ENCODE assay signal across 9 cellular contexts in genomic region chr3:25856902-25857518, GRCh38.
DNase-seq lines count a peak whose midpoint lies in the region; ATAC-seq, FAIRE-seq and TF ChIP-seq lines count a peak whose summit lies in the region.
"Had no signal": no experiment of that assay in that cellular context is flagged by ENCODE, and none has a peak within 500 bp of the region (broad histone marks: within the 10 kb centered on the region; RNA-seq: fewer than 3 reads in every experiment).

No MANE protein-coding gene starts in this region.

- H3K27me3 ChIP-seq in PC-9 (ENCODE audit: insufficient read depth, low read depth) (no peaks in the 10 kb centered on the region), H1 (replicated peaks in 1 of 4; ENCODE audit: control insufficient read depth in 3 of 4, extremely low read depth in 1 of 4, insufficient read depth in 3 of 4, low read length in 3 of 4) (no peaks in the 10 kb centered on the region)

- no peaks in the 10 kb centered on the region for H3K9me2 ChIP-seq in PC-9 (ENCODE audit: insufficient read depth)

- no peak overlapping the region for H3K4me3 Mint-ChIP-seq in nephron

- no peak overlapping the region for H2AFZ ChIP-seq in PC-9
- H2AFZ ChIP-seq in H1 (ENCODE audit: low read length), result peak overlapping the region; percentile 86; the same call in 1 of the 2 replicates

- H3K36me3 Mint-ChIP-seq in nephron (ENCODE audit: low read depth), result no peaks in the 10 kb centered on the region

- DNase-seq in SIG-M5 treated with dmso at 0.1 percent for 504 hours (lab: John Stamatoyannopoulos, UW; ENCODE audit: unreplicated experiment) (peak; percentile 68), SIG-M5 (lab: John Stamatoyannopoulos, UW) (no peak), GM20000 (ENCODE audit: low spot score) (peak; percentile 73), PC-9 (no peak), H1 (ENCODE audit: low read depth in 1 of 2, low spot score in 2 of 2) (no peak), mesenteric fat pad (ENCODE audit: low spot score) (no peak)

- no peak overlapping the region for H2BK12ac ChIP-seq in H1 (ENCODE audit: low read depth, low read length)

- peak; percentile 61 for TF ChIP-seq CTCF in GM20000 (IDR thresholded peaks at IDR 0.05; ENCODE audit: extremely low read depth, missing control alignments)
- peak; percentile 70 for TF ChIP-seq CTCF in PC-9 (conservative IDR thresholded peaks at IDR 0.05)
- TF ChIP-seq CTCF in H1 (IDR thresholded peaks at IDR 0.05; ENCODE audit: control extremely low read depth in 1 of 3, insufficient read depth in 1 of 3, low read depth in 1 of 3, low read length in 3 of 3), result peak in 2 of 3 experiments; percentile 47 to 71; a peak in 2 of 4 replicates
- TF ChIP-seq CTCF in nephron (IDR thresholded peaks at IDR 0.05; ENCODE audit: unreplicated experiment in 3 of 3), result peak; percentile 13 to 53 (median 38)

- H2BK15ac ChIP-seq in H1 (ENCODE audit: low read length), result no peak overlapping the region

- no peak overlapping the region for H2AK5ac ChIP-seq in H1 (ENCODE audit: low read depth, low read length)

- H3K36me3 ChIP-seq in PC-9 (ENCODE audit: low read depth), result no peaks in the 10 kb centered on the region
- H3K36me3 ChIP-seq in H1 (ENCODE audit: control insufficient read depth in 2 of 4, insufficient read depth in 4 of 4, low read length in 3 of 4), result no peaks in the 10 kb centered on the region; a peak in 1 of 8 replicates

- H3K4me1 Mint-ChIP-seq in nephron, result no peaks in the 10 kb centered on the region

- no TSS peak for BruUV-seq in PC-9 (replicated peaks; lab: Mats Ljungman, UMichigan)

- TF ChIP-seq EP300 in H1 (IDR thresholded peaks at IDR 0.05; ENCODE audit: borderline replicate concordance in 1 of 2, low read depth in 2 of 2, low read length in 2 of 2), result no peak

- no peak overlapping the region for H3K9ac ChIP-seq in H1 (replicated peaks in 1 of 4; ENCODE audit: extremely low read depth in 1 of 4, low read depth in 3 of 4, low read length in 3 of 4)

- no peak overlapping the region for H4K5ac ChIP-seq in H1 (ENCODE audit: insufficient read length, low read depth, low read length)

- H3K4me3 ChIP-seq in PC-9 (no peak overlapping the region), H1 (ENCODE audit: extremely low read depth in 1 of 4, insufficient read depth in 2 of 4, low read depth in 3 of 4, low read length in 4 of 4) (no peak overlapping the region)

- no peak overlapping the region for H2BK5ac ChIP-seq in H1 (ENCODE audit: low read depth, low read length)

- H3K79me2 ChIP-seq in PC-9 (ENCODE audit: low read depth) (no peaks in the 10 kb centered on the region), H1 (ENCODE audit: control insufficient read depth in 1 of 2, insufficient read depth in 2 of 2, low read length in 2 of 2) (no peaks in the 10 kb centered on the region)

- POLR2A ChIA-PET in PC-9 (lab: Charles Lee; ENCODE audit: unreplicated experiment) (no interaction called here), H1 (lab: Charles Lee; ENCODE audit: partially characterized antibody) (interaction anchor here (1.7 kb wide), 1 partner anchor 193 kb away, joined by 5 read pairs; no protein-coding TSS in a partner anchor)

- CTCF ChIA-PET in PC-9 (lab: Charles Lee) (no interaction called here), H1 (lab: Charles Lee; ENCODE audit: partially characterized antibody) (interaction anchor here (0.6 to 8.4 kb wide), 38 partner anchors 8 to 516 kb away, joined by 3 to 65 read pairs (median 4); partner anchors contain the start of gene NGLY1)

- H3K9me3 Mint-ChIP-seq in nephron, result peaks cover 14% of the 10 kb centered on the region

- no peak overlapping the region for H3K27ac Mint-ChIP-seq in nephron

- intact Hi-C loops in PC-9 (cut with micrococcal nuclease; ENCODE audit: unreplicated experiment), result loop anchor here (2.0 to 5.0 kb wide), 2 partner anchors 75 to 208 kb away; partner anchors contain the start of gene NGLY1

- no peak overlapping the region for H3K14ac ChIP-seq in H1 (ENCODE audit: insufficient read length)

- no peak overlapping the region for H3K56ac ChIP-seq in H1 (replicated peaks; ENCODE audit: insufficient read length, low read depth, low read length)

- H3F3A ChIP-seq in PC-9 (ENCODE audit: insufficient read depth, low read depth), result peaks cover 10% of the 10 kb centered on the region

- no peak overlapping the region for H3K23ac ChIP-seq in H1 (ENCODE audit: insufficient read length)

- H3K4ac ChIP-seq in H1 (replicated peaks; ENCODE audit: insufficient read length, low read depth, low read length), result no peak overlapping the region

- TF ChIP-seq RAD21 in H1 (IDR thresholded peaks at IDR 0.05 in 1 of 2, conservative IDR thresholded peaks at IDR 0.05 in 1 of 2; ENCODE audit: low read depth in 2 of 2, low read length in 2 of 2), result peak; percentile 44 to 60

- no peak overlapping the region; the same call in 1 of the 2 replicates for H3K18ac ChIP-seq in H1 (ENCODE audit: extremely low read depth, low read length)

- H3K27ac ChIP-seq in PC-9 (no peak overlapping the region), H1 (ENCODE audit: low read depth, low read length) (no peak overlapping the region)

- H3K27me3 Mint-ChIP-seq in nephron (ENCODE audit: low read depth), result no peaks in the 10 kb centered on the region

- no peak overlapping the region for H2BK20ac ChIP-seq in H1 (ENCODE audit: low read length)

- ATAC-seq in HG03460 (IDR thresholded peaks at IDR 0.05; ENCODE audit: unreplicated experiment), result peak; percentile 93

- H3K79me1 ChIP-seq in H1 (ENCODE audit: low read depth, low read length), result no peaks in the 10 kb centered on the region

- no peak overlapping the region for H2BK120ac ChIP-seq in H1 (replicated peaks; ENCODE audit: low read depth, low read length)

- peaks cover 24% of the 10 kb centered on the region for H3K4me1 ChIP-seq in PC-9 (replicated peaks; ENCODE audit: insufficient read depth)
- H3K4me1 ChIP-seq in H1 (replicated peaks in 1 of 4; ENCODE audit: control insufficient read depth in 3 of 4, insufficient read depth in 4 of 4, low read length in 3 of 4), result peaks cover 0 to 7% (median 3%) of the 10 kb centered on the region in 4 experiments; a peak in 2 of 7 replicates

- H4K8ac ChIP-seq in H1 (ENCODE audit: extremely low read depth, insufficient read depth, low read length), result no peak overlapping the region

- no peak overlapping the region for H3K4me2 ChIP-seq in PC-9
- H3K4me2 ChIP-seq in H1 (ENCODE audit: insufficient read depth in 1 of 2, low read depth in 2 of 2, low read length in 2 of 2), result no peak overlapping the region

- H3K9me3 ChIP-seq in PC-9 (ENCODE audit: insufficient read depth, low read depth) (no peaks in the 10 kb centered on the region), H1 (ENCODE audit: insufficient read depth in 2 of 2, low read depth in 1 of 2, low read length in 1 of 2) (peaks cover 8 to 9% of the 10 kb centered on the region in 2 experiments; a peak in 3 of 4 replicates)

- no peaks in the 10 kb centered on the region for H3K23me2 ChIP-seq in H1 (ENCODE audit: low read depth, low read length)

- FAIRE-seq in H1 (lab: Jason Lieb, UNC), result peak; percentile 71
- FAIRE-seq: endometrium had no signal

- H4K20me1 ChIP-seq in PC-9 (ENCODE audit: insufficient read depth) (no peaks in the 10 kb centered on the region), H1 (replicated peaks in 1 of 2; ENCODE audit: control insufficient read depth in 1 of 2, insufficient read depth in 2 of 2, low read length in 2 of 2) (no peaks in the 10 kb centered on the region)

- WGBS in H1 (ENCODE audit: extremely low coverage in 1 of 2, insufficient coverage in 1 of 2, insufficient read length in 1 of 2, insufficient replicate concordance in 2 of 2, low coverage in 1 of 2, low lambda C conversion rate in 2 of 2, missing lambda C conversion rate in 1 of 2), 2 experiments, result 56% methylated on average over 3 of the region's 3 CpGs; no CpG with 5 or more reads in 1 of the 2 experiments

- no peak overlapping the region for H4K91ac ChIP-seq in H1 (replicated peaks; ENCODE audit: insufficient read length, low read length)

- no peak for TF ChIP-seq POLR2A in H1 (IDR thresholded peaks at IDR 0.05; ENCODE audit: control extremely low read depth in 1 of 2, low read depth in 2 of 2, low read length in 2 of 2)

TF ChIP-seq in H1, 55 proteins besides CTCF, POLR2A, EP300 and RAD21:
- TF ChIP-seq NRF1 (IDR thresholded peaks at IDR 0.05; ENCODE audit: low read depth, low read length), result no peak
- no peak for TF ChIP-seq SP1 (IDR thresholded peaks at IDR 0.05; ENCODE audit: low read depth, low read length)
- no peak for TF ChIP-seq SUZ12 (IDR thresholded peaks at IDR 0.05; ENCODE audit: low read length)
- no peak for TF ChIP-seq ASH2L (IDR thresholded peaks at IDR 0.05; ENCODE audit: low read length)
- TF ChIP-seq E2F6 (IDR thresholded peaks at IDR 0.05), result no peak
- no peak for TF ChIP-seq POLR2AphosphoS5 (IDR thresholded peaks at IDR 0.05; ENCODE audit: low read depth, low read length)
- TF ChIP-seq KDM4A (IDR thresholded peaks at IDR 0.05; ENCODE audit: low read depth, low read length, severe bottlenecking), result no peak
- TF ChIP-seq MAFK (IDR thresholded peaks at IDR 0.05; ENCODE audit: low read depth, low read length), result no peak
- TF ChIP-seq KDM1A (IDR thresholded peaks at IDR 0.05; ENCODE audit: borderline replicate concordance, low read length), result no peak
- TF ChIP-seq TBP (IDR thresholded peaks at IDR 0.05; ENCODE audit: low read depth, low read length), result no peak
- TF ChIP-seq HDAC2 (IDR thresholded peaks at IDR 0.05; ENCODE audit: borderline replicate concordance in 1 of 2, low read depth in 2 of 2, low read length in 2 of 2), result no peak
- no peak for TF ChIP-seq EGR1 (IDR thresholded peaks at IDR 0.05; ENCODE audit: borderline replicate concordance, low read depth, low read length)
- no peak for TF ChIP-seq SAP30 (IDR thresholded peaks at IDR 0.05; ENCODE audit: insufficient read depth, insufficient replicate concordance, low read length)
- TF ChIP-seq RFX5 (IDR thresholded peaks at IDR 0.05; ENCODE audit: borderline replicate concordance, low read depth, low read length), result no peak
- TF ChIP-seq SIRT6 (IDR thresholded peaks at IDR 0.05; ENCODE audit: low read length), result no peak
- TF ChIP-seq CHD2 (IDR thresholded peaks at IDR 0.05; ENCODE audit: low read length), result no peak
TF ChIP-seq in H1: peak in this region for 0.

Comparison
In these comparisons a context has a peak if more than half of its experiments do, and no peak if none do; other contexts are left out.
1. DNase-seq: peak in SIG-M5 treated with dmso at 0.1 percent for 504 hours (single experiment) and GM20000 (single experiment); none in SIG-M5 (single experiment), PC-9 (0 of 2), H1 (0 of 2) and mesenteric fat pad (single experiment).
2. Peak in every context shown above with its lines, with median percentiles within 50 percentile points of each other: CTCF ChIP-seq.